In the genomic region with DNA sequence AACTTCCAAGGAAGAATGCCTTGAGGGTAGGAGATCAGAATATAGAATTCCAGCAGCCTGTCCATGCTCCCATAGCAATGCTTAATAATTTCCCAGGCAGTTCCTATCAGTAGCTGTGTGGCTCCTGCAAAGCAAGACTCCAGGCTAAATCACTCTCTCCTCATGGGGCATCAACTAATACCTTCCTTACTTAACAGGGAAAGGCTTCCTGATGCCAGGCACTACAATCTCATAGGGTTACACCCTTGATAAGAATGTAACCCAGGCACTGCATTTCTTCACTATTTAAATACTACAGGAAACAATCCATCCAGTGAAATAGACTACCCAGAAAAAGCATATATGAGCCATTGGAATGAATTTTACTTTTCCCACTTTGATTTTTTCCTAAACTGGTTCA, we compare ENCODE assay signal across 25 cellular contexts.
"Had no signal": no experiment of that assay in that cellular context is flagged by ENCODE, and none has a peak within 500 bp of the region (broad histone marks: within the 10 kb centered on the region; RNA-seq: fewer than 3 reads in every experiment).

No MANE protein-coding gene starts in this region.

- DNase-seq: activated CD4-positive, alpha-beta T cell treated with anti-CD3 and anti-CD28 coated beads for 4 hours; activated CD4-positive, alpha-beta T cell treated with anti-CD3 and anti-CD28 coated beads, Interleukin-2, amount 50 U/mL, for 4 hours; activated CD4-positive, CD25-positive, alpha-beta regulatory T cell; activated naive CD4-positive, alpha-beta T cell; activated T-cell treated with anti-CD3 and anti-CD28 coated beads for 4 hours; activated T-cell treated with anti-CD3 and anti-CD28 coated beads, Interleukin-2, amount 50 U/mL, for 72 hours; anterior cingulate cortex; dermis blood vessel endothelial cell; effector CD4-positive, alpha-beta T cell; immature natural killer cell; kidney; midbrain; naive thymus-derived CD4-positive, alpha-beta T cell; nucleus accumbens; pancreas; retina; sigmoid colon; stimulated activated CD4-positive, alpha-beta T cell treated with anti-CD3 and anti-CD28 coated beads, Interleukin-15, amount 100 ng/mL, for 24 hours; stimulated activated CD4-positive, alpha-beta T cell treated with anti-CD3 and anti-CD28 coated beads, Interleukin-2, amount 100 ng/mL, for 24 hours; stimulated activated naive B cell treated with anti-CD40 and anti-IgM and Interleukin-4, amounts not matched to agents 10 μg/mL and 1 μg/mL and 100 μg/mL, for 72 hours; stomach; thyroid gland; upper lobe of left lung had no signal

- H3K27ac ChIP-seq: pancreas, prostate gland, sigmoid colon, stomach, thyroid gland, upper lobe of left lung, vagina had no signal

- ATAC-seq: activated T-cell treated with anti-CD3 and anti-CD28 coated beads, Interleukin-2, amount 50 U/mL, for 72 hours; naive thymus-derived CD4-positive, alpha-beta T cell; pancreas; stimulated activated naive B cell treated with anti-CD40 and anti-IgM and Interleukin-4, amounts not matched to agents 10 μg/mL and 1 μg/mL and 100 μg/mL, for 72 hours had no signal

- H3K27me3 ChIP-seq: pancreas, sigmoid colon, stomach, thyroid gland, upper lobe of left lung, vagina had no signal

- H3K36me3 ChIP-seq: pancreas, prostate gland, sigmoid colon, stomach, thyroid gland, upper lobe of left lung, vagina had no signal

- H3K4me1 ChIP-seq: pancreas, prostate gland, thyroid gland, upper lobe of left lung, vagina had no signal

- H3K9me3 ChIP-seq: pancreas, prostate gland, sigmoid colon, stomach, thyroid gland, upper lobe of left lung, vagina had no signal

- H3K4me3 ChIP-seq: pancreas, prostate gland, sigmoid colon, stomach, thyroid gland, upper lobe of left lung, vagina had no signal
